Comparison of ENCODE assay signal across 9 cellular contexts in genomic region chr4:110087116-110087708, GRCh38.
DNase-seq lines count a peak whose midpoint lies in the region; ATAC-seq and TF ChIP-seq lines count a peak whose summit lies in the region.
"Had no signal": no experiment of that assay in that cellular context is flagged by ENCODE, and none has a peak within 500 bp of the region (broad histone marks: within the 10 kb centered on the region; RNA-seq: fewer than 3 reads in every experiment).

No MANE protein-coding gene starts in this region.

- no peaks in the 10 kb centered on the region for H3F3A ChIP-seq in MM.1S (ENCODE audit: insufficient read depth, low read length)

- TF ChIP-seq CTCF in AG09319 (IDR thresholded peaks at IDR 0.05; ENCODE audit: low read depth, low read length) (no peak), HEK293 (tag by site-specific recombination; IDR thresholded peaks at IDR 0.05) (no peak), RWPE2 (IDR thresholded peaks at IDR 0.05; ENCODE audit: poor library complexity, severe bottlenecking) (no peak), vagina (IDR thresholded peaks at IDR 0.05) (no peak), MM.1S (IDR thresholded peaks at IDR 0.05; ENCODE audit: low read length) (no peak)

- CTCF ChIA-PET in HEK293 (lab: Yijun Ruan, JAX) = interaction anchor here (0.6 to 1.3 kb wide), 3 partner anchors 9 to 562 kb away, joined by 3 to 4 read pairs (median 4); no protein-coding TSS in a partner anchor

- no peak overlapping the region for H3K4me2 ChIP-seq in MM.1S (ENCODE audit: low read depth, low read length)

- H3K27me3 ChIP-seq in RWPE2 (ENCODE audit: insufficient read depth, poor library complexity, severe bottlenecking) (no peaks in the 10 kb centered on the region), vagina (no peaks in the 10 kb centered on the region), MM.1S (replicated peaks; ENCODE audit: insufficient read depth, low read length) (no peaks in the 10 kb centered on the region)

- peaks cover 2% of the 10 kb centered on the region; the same call in 1 of the 2 replicates for H3K4me1 ChIP-seq in HEK293 (ENCODE audit: control insufficient read depth, insufficient read depth, low read length)
- H3K4me1 ChIP-seq in RWPE2 (ENCODE audit: insufficient read depth, poor library complexity, severe bottlenecking) = peaks cover 67% of the 10 kb centered on the region
- H3K4me1 ChIP-seq in vagina = no peaks in the 10 kb centered on the region
- H3K4me1 ChIP-seq in MM.1S (ENCODE audit: low read length) = peaks cover 19% of the 10 kb centered on the region; the same call in 1 of the 2 replicates

- ATAC-seq in RWPE2 (ENCODE audit: low read depth) = peak; percentile 58
- no peak for ATAC-seq in HG02759 (IDR thresholded peaks at IDR 0.05; ENCODE audit: unreplicated experiment)

- H3K9ac ChIP-seq in MM.1S (ENCODE audit: low read length) = no peak overlapping the region

- H3K79me2 ChIP-seq in MM.1S (ENCODE audit: low read length) = no peaks in the 10 kb centered on the region

- DNase-seq in AG09319 (ENCODE audit: extremely low read depth, low read depth) (peak; percentile 47), RWPE2 (ENCODE audit: low spot score) (no peak), glomerular visceral epithelial cell (ENCODE audit: extremely low spot score) (peak; percentile 64), KG1 (lab: John Stamatoyannopoulos, UW) (no peak), vagina (ENCODE audit: extremely low spot score in 2 of 2) (no peak), MM.1S (no peak)
- DNase-seq: NCI-H1048 had no signal

- H3K36me3 ChIP-seq in HEK293 (ENCODE audit: control insufficient read depth in 2 of 2, insufficient read depth in 1 of 2, low read length in 2 of 2) (no peaks in the 10 kb centered on the region), RWPE2 (ENCODE audit: low read depth) (peaks cover 3% of the 10 kb centered on the region), vagina (no peaks in the 10 kb centered on the region), MM.1S (replicated peaks; ENCODE audit: insufficient read depth, low read length) (no peaks in the 10 kb centered on the region)

- no peaks in the 10 kb centered on the region for H3K9me2 ChIP-seq in MM.1S (replicated peaks; ENCODE audit: insufficient read depth, low read length)

- no peak overlapping the region for H2AFZ ChIP-seq in MM.1S (ENCODE audit: low read length)

- H3K9me3 ChIP-seq in HEK293 (ENCODE audit: control insufficient read depth, insufficient read depth, low read depth, low read length) (no peaks in the 10 kb centered on the region), RWPE2 (ENCODE audit: severe bottlenecking) (no peaks in the 10 kb centered on the region), vagina (no peaks in the 10 kb centered on the region), MM.1S (replicated peaks; ENCODE audit: insufficient read depth, low read length) (no peaks in the 10 kb centered on the region)

- intact Hi-C loops in vagina (cut with DNase I) = no loop called here

- H3K4me3 ChIP-seq in HEK293 (ENCODE audit: low read depth, low read length) (no peak overlapping the region), RWPE2 (ENCODE audit: severe bottlenecking) (no peak overlapping the region), vagina (no peak overlapping the region), MM.1S (ENCODE audit: low read length) (no peak overlapping the region)

- H4K20me1 ChIP-seq in MM.1S (ENCODE audit: insufficient read depth, low read length) = no peaks in the 10 kb centered on the region

- no peak overlapping the region for H3K27ac ChIP-seq in HEK293 (ENCODE audit: extremely low read depth, low read depth, low read length)
- peak overlapping the region; percentile 97 for H3K27ac ChIP-seq in RWPE2 (ENCODE audit: poor library complexity, severe bottlenecking)
- no peak overlapping the region for H3K27ac ChIP-seq in vagina
- no peak overlapping the region for H3K27ac ChIP-seq in MM.1S (ENCODE audit: low read length)

- POLR2A ChIA-PET in HEK293 (lab: Yijun Ruan, JAX) = no interaction called here

- TF ChIP-seq POLR2A in vagina (IDR thresholded peaks at IDR 0.05) = no peak

TF ChIP-seq in HEK293, 187 proteins besides CTCF, POLR2A, EP300 and RAD21:
- TF ChIP-seq IKZF3 (tag by site-specific recombination; IDR thresholded peaks at IDR 0.05) (0 out of 2 replicates have a peak, but pooled peaks have one; percentile 40), ZNF747 (tag by site-specific recombination; IDR thresholded peaks at IDR 0.05) (no peak), ZNF610 (tag by site-specific recombination; IDR thresholded peaks at IDR 0.05; ENCODE audit: borderline replicate concordance) (no peak), KLF16 (tag by site-specific recombination; IDR thresholded peaks at IDR 0.05) (no peak), ZBTB20 (tag by site-specific recombination; IDR thresholded peaks at IDR 0.05) (0 out of 2 replicates have a peak, but pooled peaks have one; percentile 16), ZNF223 (tag by site-specific recombination; IDR thresholded peaks at IDR 0.05) (no peak), GLI4 (tag by site-specific recombination; IDR thresholded peaks at IDR 0.05) (no peak), ZNF274 (IDR thresholded peaks at IDR 0.05; ENCODE audit: low read length) (no peak), ZNF274 (tag by site-specific recombination; IDR thresholded peaks at IDR 0.05; ENCODE audit: borderline replicate concordance) (no peak), GFI1B (tag by site-specific recombination; IDR thresholded peaks at IDR 0.05) (no peak), AEBP2 (tag by site-specific recombination; IDR thresholded peaks at IDR 0.05; ENCODE audit: borderline replicate concordance) (no peak), ZNF146 (tag by site-specific recombination; IDR thresholded peaks at IDR 0.05) (no peak)
- TF ChIP-seq, protein P1, sequence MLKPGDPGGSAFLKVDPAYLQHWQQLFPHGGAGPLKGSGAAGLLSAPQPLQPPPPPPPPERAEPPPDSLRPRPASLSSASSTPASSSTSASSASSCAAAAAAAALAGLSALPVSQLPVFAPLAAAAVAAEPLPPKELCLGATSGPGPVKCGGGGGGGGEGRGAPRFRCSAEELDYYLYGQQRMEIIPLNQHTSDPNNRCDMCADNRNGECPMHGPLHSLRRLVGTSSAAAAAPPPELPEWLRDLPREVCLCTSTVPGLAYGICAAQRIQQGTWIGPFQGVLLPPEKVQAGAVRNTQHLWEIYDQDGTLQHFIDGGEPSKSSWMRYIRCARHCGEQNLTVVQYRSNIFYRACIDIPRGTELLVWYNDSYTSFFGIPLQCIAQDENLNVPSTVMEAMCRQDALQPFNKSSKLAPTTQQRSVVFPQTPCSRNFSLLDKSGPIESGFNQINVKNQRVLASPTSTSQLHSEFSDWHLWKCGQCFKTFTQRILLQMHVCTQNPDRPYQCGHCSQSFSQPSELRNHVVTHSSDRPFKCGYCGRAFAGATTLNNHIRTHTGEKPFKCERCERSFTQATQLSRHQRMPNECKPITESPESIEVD (tag by site-specific recombination; IDR thresholded peaks at IDR 0.05) = peak; percentile 79

Comparison
In these comparisons a context has a peak if more than half of its experiments do, and no peak if none do; other contexts are left out.
1. DNase-seq: peak in AG09319 (single experiment) and glomerular visceral epithelial cell (single experiment); none in RWPE2 (single experiment), KG1 (single experiment), vagina (0 of 2) and MM.1S (single experiment).